ENCODE assay signal across 12 cellular contexts in genomic region chr19:46635920-46636761, GRCh38. TPM values are rescaled to one million over a fixed set of nuclear protein-coding genes. Genes with fewer than 3 reads are reported as not detected.
DNase-seq lines count a peak whose midpoint lies in the region; ATAC-seq and TF ChIP-seq lines count a peak whose summit lies in the region.
"Had no signal": no experiment of that assay in that cellular context is flagged by ENCODE, and none has a peak within 500 bp of the region (broad histone marks: within the 10 kb centered on the region; RNA-seq: fewer than 3 reads in every experiment).

TSS of gene GNG8 (minus strand) at chr19:46636202. CDS start at chr19:46634682, 1,520 bp downstream.

- H3K4me2 ChIP-seq in GM23338 = peak within 1 kb of the TSS; percentile 96

- ATAC-seq in GM23338 = peak; percentile 1; the same call in 2 of the 3 replicates
- no peak for ATAC-seq in activated naive CD8-positive, alpha-beta T cell treated with anti-CD3 and anti-CD28 coated beads, Interleukin-2, amount 10 ng/mL, durations not matched to agents 7 days and 5 days (ENCODE audit: low read depth)
- no peak for ATAC-seq in naive thymus-derived CD8-positive, alpha-beta T cell
- no peak for ATAC-seq in HG03135 (IDR thresholded peaks at IDR 0.05; ENCODE audit: unreplicated experiment)
- no peak for ATAC-seq in GM21529 (IDR thresholded peaks at IDR 0.05; ENCODE audit: unreplicated experiment)
- ATAC-seq: left lobe of liver had no signal

- H3K4me3 ChIP-seq in CD4-positive, alpha-beta memory T cell (ENCODE audit: low read length in 2 of 2) = no peak within 1 kb of the TSS
- H3K4me3 ChIP-seq in GM23338 = peak within 1 kb of the TSS; percentile 87

- TF ChIP-seq CTCF in GM23338 (conservative IDR thresholded peaks at IDR 0.05; ENCODE audit: low read depth in 2 of 2) = no peak

- CTCF ChIA-PET in CD4-positive, alpha-beta memory T cell (lab: Charles Lee; ENCODE audit: partially characterized antibody) = interaction anchor here (1.3 to 1.8 kb wide), 3 partner anchors 22 to 118 kb away, joined by 4 to 17 read pairs (median 8); partner anchors contain the start of gene DACT3

- peak in 3 of 5 donors; percentile 29 to 61 (median 40) for DNase-seq in CD4-positive, alpha-beta memory T cell
- DNase-seq in GM23338 (ENCODE audit: low spot score) (peak; percentile 64), dedifferentiated amniotic fluid mesenchymal stem cell (ENCODE audit: extremely low spot score) (no peak)
- DNase-seq in activated naive CD8-positive, alpha-beta T cell treated with anti-CD3 and anti-CD28 coated beads, Interleukin-2, amount 10 ng/mL, durations not matched to agents 7 days and 5 days = no peak
- peak in 3 of 10 donors; percentile 29 to 54 (median 45) for DNase-seq in naive thymus-derived CD8-positive, alpha-beta T cell
- DNase-seq: NCI-H2029 treated with DMSO at 0.1 percent for 48 hours, SIG-M5 had no signal

- H3K9me3 ChIP-seq in CD4-positive, alpha-beta memory T cell (ENCODE audit: control insufficient read depth in 1 of 2, low read length in 2 of 2) = no peaks in the 10 kb centered on the region

- peak within 1 kb of the TSS in 7 of 8 donors; percentile 2 to 65 (median 35) for H3K4me3 Mint-ChIP-seq in CD4-positive, alpha-beta memory T cell
- H3K4me3 Mint-ChIP-seq in GM23338 = peak within 1 kb of the TSS; percentile 79
- H3K4me3 Mint-ChIP-seq in activated naive CD8-positive, alpha-beta T cell treated with anti-CD3 and anti-CD28 coated beads, Interleukin-2, amount 10 ng/mL, durations not matched to agents 7 days and 5 days = peak within 1 kb of the TSS; percentile 67
- H3K4me3 Mint-ChIP-seq in naive thymus-derived CD8-positive, alpha-beta T cell = peak within 1 kb of the TSS in 8 of 10 donors; percentile 27 to 71 (median 54)

- H3K36me3 Mint-ChIP-seq in CD4-positive, alpha-beta memory T cell = no peaks in the 10 kb centered on the region
- H3K36me3 Mint-ChIP-seq in GM23338 (ENCODE audit: low read depth) = no peaks in the 10 kb centered on the region
- no peaks in the 10 kb centered on the region for H3K36me3 Mint-ChIP-seq in activated naive CD8-positive, alpha-beta T cell treated with anti-CD3 and anti-CD28 coated beads, Interleukin-2, amount 10 ng/mL, durations not matched to agents 7 days and 5 days
- H3K36me3 Mint-ChIP-seq in naive thymus-derived CD8-positive, alpha-beta T cell = no peaks in the 10 kb centered on the region

- H3K27ac ChIP-seq in CD4-positive, alpha-beta memory T cell (ENCODE audit: low read depth, low read length) = no peak within 1 kb of the TSS
- no peak within 1 kb of the TSS for H3K27ac ChIP-seq in GM23338 (ENCODE audit: low read depth)

- POLR2A ChIA-PET in CD4-positive, alpha-beta memory T cell (lab: Charles Lee; ENCODE audit: partially characterized antibody) = interaction anchor here (1.7 kb wide), 1 partner anchor 26 kb away, joined by 3 read pairs; no protein-coding TSS in a partner anchor
- POLR2A ChIA-PET in activated naive CD8-positive, alpha-beta T cell treated with anti-CD3 and anti-CD28 coated beads, Interleukin-2, amount 10 ng/mL, durations not matched to agents 7 days and 5 days (lab: Charles Lee) = interaction anchor here (0.7 to 1.2 kb wide), 5 partner anchors 11 to 713 kb away, joined by 3 to 7 read pairs (median 3); partner anchors contain the start of genes CALM3 and PTGIR
- POLR2A ChIA-PET in naive thymus-derived CD8-positive, alpha-beta T cell (lab: Charles Lee) = interaction anchor here (0.6 to 4.4 kb wide), 5 partner anchors 11 to 275 kb away, joined by 3 to 25 read pairs (median 8); partner anchors contain the start of genes DACT3 and PTGIR

- no peaks in the 10 kb centered on the region for H3K79me2 ChIP-seq in GM23338 (replicated peaks; ENCODE audit: insufficient read depth)

- H3K27me3 ChIP-seq in CD4-positive, alpha-beta memory T cell (ENCODE audit: insufficient read depth, low read length) = no peaks in the 10 kb centered on the region
- peaks cover 72% of the 10 kb centered on the region for H3K27me3 ChIP-seq in GM23338 (ENCODE audit: insufficient read depth)

- peaks cover 14% of the 10 kb centered on the region; the same call in 1 of the 2 replicates for H3F3A ChIP-seq in GM23338 (replicated peaks; ENCODE audit: low read depth)

- H3K9me3 Mint-ChIP-seq in CD4-positive, alpha-beta memory T cell = no peaks in the 10 kb centered on the region
- H3K9me3 Mint-ChIP-seq in GM23338 = no peaks in the 10 kb centered on the region; the same call in 2 of the 3 replicates
- H3K9me3 Mint-ChIP-seq in activated naive CD8-positive, alpha-beta T cell treated with anti-CD3 and anti-CD28 coated beads, Interleukin-2, amount 10 ng/mL, durations not matched to agents 7 days and 5 days = no peaks in the 10 kb centered on the region
- H3K9me3 Mint-ChIP-seq in naive thymus-derived CD8-positive, alpha-beta T cell = no peaks in the 10 kb centered on the region

- H3K4me1 Mint-ChIP-seq in CD4-positive, alpha-beta memory T cell = peaks cover 14 to 35% (median 22%) of the 10 kb centered on the region in 4 donors
- H3K4me1 Mint-ChIP-seq in GM23338 = peaks cover 15% of the 10 kb centered on the region
- H3K4me1 Mint-ChIP-seq in activated naive CD8-positive, alpha-beta T cell treated with anti-CD3 and anti-CD28 coated beads, Interleukin-2, amount 10 ng/mL, durations not matched to agents 7 days and 5 days = peaks cover 14% of the 10 kb centered on the region
- peaks cover 13 to 33% (median 22%) of the 10 kb centered on the region in 4 donors for H3K4me1 Mint-ChIP-seq in naive thymus-derived CD8-positive, alpha-beta T cell

- H4K20me1 ChIP-seq in GM23338 (replicated peaks; ENCODE audit: insufficient read depth) = no peaks in the 10 kb centered on the region; the same call in 1 of the 2 replicates

- peak within 1 kb of the TSS in 5 of 7 donors; percentile 13 to 80 (median 48) for H3K27ac Mint-ChIP-seq in CD4-positive, alpha-beta memory T cell
- H3K27ac Mint-ChIP-seq in GM23338 = no peak within 1 kb of the TSS
- peak within 1 kb of the TSS; percentile 74 for H3K27ac Mint-ChIP-seq in activated naive CD8-positive, alpha-beta T cell treated with anti-CD3 and anti-CD28 coated beads, Interleukin-2, amount 10 ng/mL, durations not matched to agents 7 days and 5 days
- H3K27ac Mint-ChIP-seq in naive thymus-derived CD8-positive, alpha-beta T cell = peak within 1 kb of the TSS in 7 of 10 donors; percentile 63 to 90 (median 80)
- H3K27ac Mint-ChIP-seq: progenitor cell of endocrine pancreas had no signal

- H2AFZ ChIP-seq in GM23338 = peak within 1 kb of the TSS; percentile 96

- peaks cover 2 to 6% of the 10 kb centered on the region in 2 donors for H3K27me3 Mint-ChIP-seq in CD4-positive, alpha-beta memory T cell
- peaks cover 43% of the 10 kb centered on the region for H3K27me3 Mint-ChIP-seq in GM23338 (ENCODE audit: insufficient read depth, low read depth, poor library complexity)
- no peaks in the 10 kb centered on the region for H3K27me3 Mint-ChIP-seq in activated naive CD8-positive, alpha-beta T cell treated with anti-CD3 and anti-CD28 coated beads, Interleukin-2, amount 10 ng/mL, durations not matched to agents 7 days and 5 days
- peaks cover 0 to 9% (median 4%) of the 10 kb centered on the region in 5 donors for H3K27me3 Mint-ChIP-seq in naive thymus-derived CD8-positive, alpha-beta T cell

- no peaks in the 10 kb centered on the region for H3K36me3 ChIP-seq in CD4-positive, alpha-beta memory T cell (ENCODE audit: insufficient read depth, low read length)
- H3K36me3 ChIP-seq in GM23338 (ENCODE audit: insufficient read depth) = no peaks in the 10 kb centered on the region

- intact Hi-C loops in CD4-positive, alpha-beta memory T cell (cut with micrococcal nuclease) = no loop called here

- H3K4me1 ChIP-seq in CD4-positive, alpha-beta memory T cell (ENCODE audit: insufficient read depth, low read length) = peaks cover 43% of the 10 kb centered on the region
- H3K4me1 ChIP-seq in GM23338 (ENCODE audit: insufficient read depth) = peaks cover 27% of the 10 kb centered on the region

- no peaks in the 10 kb centered on the region for H3K9me2 ChIP-seq in GM23338 (ENCODE audit: insufficient read depth)

TF ChIP-seq in GM23338, 12 proteins besides CTCF, POLR2A, EP300 and RAD21:
- TF ChIP-seq ZNF331 (CRISPR knock-in tag; IDR thresholded peaks at IDR 0.05; ENCODE audit: low read depth) = no peak
TF ChIP-seq in GM23338: peak in this region for 0.

RNA-seq across cellular contexts. Expression of gene GNG8, which starts in this region (rescaled TPM):
- total RNA-seq in CD4-positive, alpha-beta memory T cell = not detected
- not detected for polyA plus RNA-seq in CD4-positive, alpha-beta memory T cell
- not detected in 2 replicates for total RNA-seq in GM23338 (2014; rRNA removed; shearing (Covaris generic))
- polyA plus RNA-seq in GM23338 (2016; fragmentation: Nextera tagmentation; extraction: Ambion mirVana) = 5.7 and 5.9 TPM in 2 replicates
- 1 to 10 TPM in 1 of 2 experiments, not detected in 1; 2.4 TPM for total RNA-seq in activated naive CD8-positive, alpha-beta T cell treated with anti-CD3 and anti-CD28 coated beads, Interleukin-2, amount 10 ng/mL, durations not matched to agents 7 days and 5 days
- total RNA-seq in naive thymus-derived CD8-positive, alpha-beta T cell = not detected
- polyA plus RNA-seq in naive thymus-derived CD8-positive, alpha-beta T cell = not detected
- total RNA-seq: Daoy, left lobe of liver, progenitor cell of endocrine pancreas had no signal

Comparison
In these comparisons a context has a peak if more than half of its experiments do, and no peak if none do; other contexts are left out.
1. Peak in DNase-seq in CD4-positive, alpha-beta memory T cell; RNA of the gene not detected or under 1 TPM.